ENCODE assay signal across 8 cellular contexts in the genomic region with DNA sequence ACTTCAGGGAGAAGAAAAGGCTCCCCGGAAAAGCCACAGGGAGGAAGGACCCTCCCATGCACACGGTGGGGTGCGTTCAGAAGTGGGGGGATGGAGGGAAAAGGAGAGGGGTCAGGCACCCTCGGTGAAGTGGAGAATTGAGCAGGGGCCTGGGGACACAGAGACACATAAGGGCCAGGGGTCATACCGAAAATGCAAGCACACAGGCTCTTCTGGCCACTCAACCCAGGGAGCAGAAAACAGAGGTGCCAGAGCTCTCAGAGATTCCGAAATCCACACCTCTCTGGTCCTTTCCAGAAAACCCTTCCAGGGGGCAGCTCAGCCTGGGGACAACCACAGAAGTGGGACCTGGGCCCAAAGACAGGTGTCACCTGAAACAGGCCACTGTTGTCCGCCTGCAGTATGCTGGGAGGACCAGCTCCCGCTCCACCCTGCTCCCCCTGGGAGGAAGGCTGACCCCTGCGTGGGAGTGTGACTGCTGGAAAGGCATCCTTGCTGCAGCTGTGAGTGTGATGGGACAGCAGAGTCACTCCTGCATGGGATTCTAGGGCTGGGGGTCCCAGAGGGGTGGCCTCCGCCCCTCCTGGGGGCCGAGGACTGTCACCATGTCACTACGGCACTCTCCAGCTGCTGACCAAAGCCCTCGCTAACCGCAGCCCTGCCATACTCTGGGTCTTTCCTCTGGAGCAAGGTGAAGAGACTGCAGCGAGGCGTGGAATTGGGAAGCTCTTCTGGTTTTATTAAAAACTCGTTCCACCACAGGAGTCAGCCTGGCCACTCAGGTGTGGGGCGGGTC.
DNase-seq lines count a peak whose midpoint lies in the region; ATAC-seq and TF ChIP-seq lines count a peak whose summit lies in the region.

No MANE protein-coding gene starts in this region.

- H3K27ac ChIP-seq in VCaP, result peak overlapping the region; percentile 90

- H3K4me3 Mint-ChIP-seq in Calu3 (ENCODE audit: low read depth, unreplicated experiment) (peak overlapping the region; percentile 54), glutamatergic neuron (ENCODE audit: unreplicated experiment) (peak overlapping the region; percentile 78)
- H3K4me3 Mint-ChIP-seq in activated CD8-positive, alpha-beta memory T cell treated with anti-CD3 and anti-CD28 coated beads, Interleukin-2, amount 10 ng/mL, durations not matched to agents 7 days and 5 days, result no peak overlapping the region

- no peak for TF ChIP-seq CTCF in Calu3 (IDR thresholded peaks at IDR 0.05; ENCODE audit: unreplicated experiment)
- TF ChIP-seq CTCF in VCaP (conservative IDR thresholded peaks at IDR 0.05), result no peak
- no peak for TF ChIP-seq CTCF in glutamatergic neuron (IDR thresholded peaks at IDR 0.05; ENCODE audit: partially characterized antibody, unreplicated experiment)

- H3K9me3 Mint-ChIP-seq in Calu3 (ENCODE audit: low read depth, unreplicated experiment) (no peaks in the 10 kb centered on the region), glutamatergic neuron (ENCODE audit: unreplicated experiment) (no peaks in the 10 kb centered on the region)
- H3K9me3 Mint-ChIP-seq in activated CD8-positive, alpha-beta memory T cell treated with anti-CD3 and anti-CD28 coated beads, Interleukin-2, amount 10 ng/mL, durations not matched to agents 7 days and 5 days (ENCODE audit: low read depth), result no peaks in the 10 kb centered on the region

- H3K27ac Mint-ChIP-seq in Calu3 (ENCODE audit: unreplicated experiment) (peak overlapping the region; percentile 42), glutamatergic neuron (ENCODE audit: unreplicated experiment) (peak overlapping the region; percentile 23)
- no peak overlapping the region for H3K27ac Mint-ChIP-seq in activated CD8-positive, alpha-beta memory T cell treated with anti-CD3 and anti-CD28 coated beads, Interleukin-2, amount 10 ng/mL, durations not matched to agents 7 days and 5 days

- intact Hi-C loops in Calu3 (cut with micrococcal nuclease; ENCODE audit: unreplicated experiment), result no loop called here
- intact Hi-C loops in posterior vena cava (cut with DNase I), result no loop called here

- CTCF ChIA-PET in Calu3 (lab: Charles Lee), result interaction anchor here (0.9 kb wide), 1 partner anchor 70 kb away, joined by 3 read pairs; no protein-coding TSS in a partner anchor
- CTCF ChIA-PET in activated CD8-positive, alpha-beta memory T cell treated with anti-CD3 and anti-CD28 coated beads, Interleukin-2, amount 10 ng/mL, durations not matched to agents 7 days and 5 days (lab: Charles Lee), result no interaction called here

- H3K36me3 Mint-ChIP-seq in Calu3 (ENCODE audit: insufficient read depth, unreplicated experiment) (peaks cover 13% of the 10 kb centered on the region), glutamatergic neuron (ENCODE audit: unreplicated experiment) (no peaks in the 10 kb centered on the region)
- peaks cover 16% of the 10 kb centered on the region for H3K36me3 Mint-ChIP-seq in activated CD8-positive, alpha-beta memory T cell treated with anti-CD3 and anti-CD28 coated beads, Interleukin-2, amount 10 ng/mL, durations not matched to agents 7 days and 5 days

- H3K27me3 Mint-ChIP-seq in Calu3 (ENCODE audit: unreplicated experiment) (no peaks in the 10 kb centered on the region), glutamatergic neuron (ENCODE audit: unreplicated experiment) (peaks cover 2% of the 10 kb centered on the region)
- H3K27me3 Mint-ChIP-seq in activated CD8-positive, alpha-beta memory T cell treated with anti-CD3 and anti-CD28 coated beads, Interleukin-2, amount 10 ng/mL, durations not matched to agents 7 days and 5 days, result no peaks in the 10 kb centered on the region

- H3K4me1 Mint-ChIP-seq in Calu3 (ENCODE audit: low read depth, unreplicated experiment), result no peaks in the 10 kb centered on the region
- peaks cover 13% of the 10 kb centered on the region for H3K4me1 Mint-ChIP-seq in glutamatergic neuron (ENCODE audit: low read depth, unreplicated experiment)
- peaks cover 2% of the 10 kb centered on the region for H3K4me1 Mint-ChIP-seq in activated CD8-positive, alpha-beta memory T cell treated with anti-CD3 and anti-CD28 coated beads, Interleukin-2, amount 10 ng/mL, durations not matched to agents 7 days and 5 days

- no peak for ATAC-seq in activated CD8-positive, alpha-beta memory T cell treated with anti-CD3 and anti-CD28 coated beads, Interleukin-2, amount 10 ng/mL, durations not matched to agents 7 days and 5 days

- DNase-seq in Calu3 (no peak), glutamatergic neuron (peak; percentile 47), posterior vena cava (ENCODE audit: low spot score) (peak; percentile 57), dedifferentiated amniotic fluid mesenchymal stem cell (ENCODE audit: extremely low spot score) (no peak), SHP77 treated with DMSO at 0.1 percent for 48 hours (lab: John Stamatoyannopoulos, UW) (no peak), D341Med (ENCODE audit: low spot score) (no peak)
- no peak for DNase-seq in activated CD8-positive, alpha-beta memory T cell treated with anti-CD3 and anti-CD28 coated beads, Interleukin-2, amount 10 ng/mL, durations not matched to agents 7 days and 5 days

- BruUV-seq in Calu3 (replicated peaks; lab: Mats Ljungman, UMichigan), result no TSS peak

Comparison
In these comparisons a context has a peak if more than half of its experiments do, and no peak if none do; other contexts are left out.
1. DNase-seq: peak in glutamatergic neuron (single experiment) and posterior vena cava (single experiment); none in Calu3 (single experiment), dedifferentiated amniotic fluid mesenchymal stem cell (single experiment), activated CD8-positive, alpha-beta memory T cell treated with anti-CD3 and anti-CD28 coated beads, Interleukin-2, amount 10 ng/mL, durations not matched to agents 7 days and 5 days (single experiment), SHP77 treated with DMSO at 0.1 percent for 48 hours (single experiment) and D341Med (single experiment).